ENCODE assay signal across 6 cellular contexts in the genomic region with DNA sequence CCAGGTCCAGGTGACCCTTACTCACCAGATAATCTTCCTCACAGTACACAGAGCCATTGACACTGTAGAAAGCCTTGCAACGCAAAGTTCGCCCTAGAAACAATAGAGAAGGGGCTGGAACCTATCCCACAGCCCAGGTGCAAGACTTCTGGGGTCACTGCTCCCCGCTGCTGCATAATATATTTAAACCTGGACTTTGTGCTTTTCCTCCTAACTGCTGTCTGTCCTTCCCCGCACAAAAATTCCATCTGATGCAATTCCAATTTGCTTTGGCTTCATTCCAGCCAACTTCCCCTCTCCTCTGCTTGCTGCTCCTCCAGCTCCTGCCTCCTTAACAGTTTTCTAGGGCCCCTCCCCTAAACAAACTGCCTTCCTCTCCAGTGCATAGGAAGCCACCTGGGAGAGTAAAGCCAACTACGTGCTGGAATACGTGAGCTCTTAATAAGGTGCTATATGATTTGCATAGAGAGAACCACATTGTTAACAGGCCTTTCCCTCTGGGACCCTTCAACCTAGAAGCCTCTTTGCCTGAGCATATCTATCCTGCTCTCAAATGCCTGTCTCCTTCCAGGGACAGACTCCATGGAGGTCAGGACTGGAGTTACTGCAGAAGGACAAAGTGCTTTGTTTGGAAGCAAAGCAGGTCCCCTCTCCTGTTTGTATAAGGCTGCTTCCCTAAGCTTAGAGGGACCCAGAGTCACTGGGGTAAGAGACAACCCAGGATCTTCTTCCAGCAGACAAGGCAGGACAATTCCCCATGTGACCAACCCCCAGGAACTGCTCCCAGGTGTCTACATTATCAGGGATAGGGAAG. TPM values are rescaled to one million over a fixed set of nuclear protein-coding genes. Genes with fewer than 3 reads are reported as not detected.
DNase-seq lines count a peak whose midpoint lies in the region; ATAC-seq and TF ChIP-seq lines count a peak whose summit lies in the region.

No MANE protein-coding gene starts in this region.

- ATAC-seq in left ventricle myocardium superior: no peak
- ATAC-seq in activated T-cell treated with anti-CD3 and anti-CD28 coated beads, Interleukin-2, amount 50 U/mL, for 4 hours: no peak
- no peak for ATAC-seq in T-helper 17 cell

- peaks cover 6% of the 10 kb centered on the region for H3K4me1 Mint-ChIP-seq in activated T-cell treated with anti-CD3 and anti-CD28 coated beads, Interleukin-2, amount 50 U/mL, for 4 hours (ENCODE audit: low read depth)
- peaks cover 14% of the 10 kb centered on the region for H3K4me1 Mint-ChIP-seq in T-helper 17 cell

- peaks cover 0 to 62% of the 10 kb centered on the region in 2 donors for H3K4me1 ChIP-seq in right atrium auricular region

- intact Hi-C loops in left ventricle myocardium superior (cut with micrococcal nuclease): no loop called here

- H3K4me3 ChIP-seq in right atrium auricular region: no peak overlapping the region

- H3K9me3 ChIP-seq in right atrium auricular region (no peaks in the 10 kb centered on the region), T-helper 17 cell (ENCODE audit: control insufficient read depth, low read length, poor library complexity, severe bottlenecking) (no peaks in the 10 kb centered on the region)

- H3K27ac ChIP-seq in right atrium auricular region: peak overlapping the region; percentile 47 to 75

- no peaks in the 10 kb centered on the region for H3K36me3 Mint-ChIP-seq in activated T-cell treated with anti-CD3 and anti-CD28 coated beads, Interleukin-2, amount 50 U/mL, for 4 hours (ENCODE audit: insufficient read depth)
- peaks cover 2% of the 10 kb centered on the region for H3K36me3 Mint-ChIP-seq in T-helper 17 cell (ENCODE audit: low read depth)

- peaks cover 5% of the 10 kb centered on the region for H3K27me3 Mint-ChIP-seq in activated T-cell treated with anti-CD3 and anti-CD28 coated beads, Interleukin-2, amount 50 U/mL, for 4 hours (ENCODE audit: low read depth)
- no peaks in the 10 kb centered on the region for H3K27me3 Mint-ChIP-seq in T-helper 17 cell

- H3K27ac Mint-ChIP-seq in T-helper 17 cell: no peak overlapping the region

- TF ChIP-seq CTCF in right atrium auricular region (IDR thresholded peaks at IDR 0.05): no peak

- H3K9me3 Mint-ChIP-seq in activated T-cell treated with anti-CD3 and anti-CD28 coated beads, Interleukin-2, amount 50 U/mL, for 4 hours: no peaks in the 10 kb centered on the region

- no peak overlapping the region for H3K4me3 Mint-ChIP-seq in activated T-cell treated with anti-CD3 and anti-CD28 coated beads, Interleukin-2, amount 50 U/mL, for 4 hours
- no peak overlapping the region for H3K4me3 Mint-ChIP-seq in T-helper 17 cell

- DNase-seq in right atrium auricular region (ENCODE audit: low spot score) (no peak), left ventricle myocardium superior (no peak), germinal center (ENCODE audit: low spot score) (peak; percentile 30), epidermal melanocyte (ENCODE audit: insufficient read length, low spot score) (no peak), T-helper 17 cell (no peak)
- DNase-seq in activated T-cell treated with anti-CD3 and anti-CD28 coated beads, Interleukin-2, amount 50 U/mL, for 4 hours: no peak

- no peaks in the 10 kb centered on the region for H3K27me3 ChIP-seq in right atrium auricular region

- H3K36me3 ChIP-seq in right atrium auricular region: peaks cover 6% of the 10 kb centered on the region

RNA-seq across cellular contexts. Expression of a gene that starts 5.5 kb away (rescaled TPM):
- total RNA-seq in right atrium auricular region (10 to 100 TPM in 1 of 2 donors, 1 to 10 TPM in 1; 5.8 to 24.6 TPM), left ventricle myocardium superior (12.4 TPM), T-helper 17 cell (1 to 10 TPM; 1.3 to 1.5 TPM)
- total RNA-seq in activated T-cell treated with anti-CD3 and anti-CD28 coated beads, Interleukin-2, amount 50 U/mL, for 4 hours: 1 to 10 TPM; 2.0 to 3.8 (median 2.6) TPM

RNA-seq across cellular contexts. Expression of a gene that starts 19.9 kb away (rescaled TPM):
- total RNA-seq in right atrium auricular region: 10 to 100 TPM; 25.8 to 28.7 TPM
- total RNA-seq in left ventricle myocardium superior: 19.4 TPM
- total RNA-seq in activated T-cell treated with anti-CD3 and anti-CD28 coated beads, Interleukin-2, amount 50 U/mL, for 4 hours: 10 to 100 TPM; 28.8 to 39.7 (median 38.5) TPM
- total RNA-seq in T-helper 17 cell: 10 to 100 TPM; 19.5 to 25.9 TPM

RNA-seq across cellular contexts. Expression of a gene that starts 33.1 kb away (rescaled TPM):
- total RNA-seq in right atrium auricular region (1 to 10 TPM; 5.0 to 6.8 TPM), left ventricle myocardium superior (6.2 TPM), T-helper 17 cell (1 to 10 TPM; 9.0 to 9.1 TPM)
- 1 to 10 TPM; 3.6 to 5.4 (median 5.1) TPM for total RNA-seq in activated T-cell treated with anti-CD3 and anti-CD28 coated beads, Interleukin-2, amount 50 U/mL, for 4 hours

RNA-seq across cellular contexts. Expression of a gene that starts 47.7 kb away (rescaled TPM):
- total RNA-seq in right atrium auricular region (10 to 100 TPM; 23.3 to 55.1 TPM), left ventricle myocardium superior (56.6 TPM), T-helper 17 cell (10 to 100 TPM; 22.8 to 33.9 TPM)
- 100 to 1,000 TPM; 256 to 289 (median 263) TPM for total RNA-seq in activated T-cell treated with anti-CD3 and anti-CD28 coated beads, Interleukin-2, amount 50 U/mL, for 4 hours

RNA-seq across cellular contexts. Expression of a gene that starts 57.9 kb away (rescaled TPM):
- total RNA-seq in right atrium auricular region (100 to 1,000 TPM; 105 to 122 TPM), left ventricle myocardium superior (111 TPM), T-helper 17 cell (10 to 100 TPM; 17.6 to 19.9 TPM)
- total RNA-seq in activated T-cell treated with anti-CD3 and anti-CD28 coated beads, Interleukin-2, amount 50 U/mL, for 4 hours: 100 to 1,000 TPM; 220 to 231 (median 227) TPM
